ENCODE assay signal across 14 cellular contexts in genomic region chr1:2445162-2445822, GRCh38.
"Had no signal": no experiment of that assay in that cellular context is flagged by ENCODE, and none has a peak within 500 bp of the region (broad histone marks: within the 10 kb centered on the region; RNA-seq: fewer than 3 reads in every experiment).

No MANE protein-coding gene starts in this region.

- H3K9me3 ChIP-seq: gastroesophageal sphincter, pancreas, stomach had no signal

- H3K4me3 ChIP-seq: gastroesophageal sphincter, lung, pancreas, stomach had no signal

- DNase-seq: activated CD4-positive, alpha-beta T cell treated with anti-CD3 and anti-CD28 coated beads for 4 hours; activated CD8-positive, alpha-beta memory T cell treated with anti-CD3 and anti-CD28 coated beads, Interleukin-2, amount 50 U/mL, for 4 hours; activated CD8-positive, alpha-beta T cell treated with anti-CD3 and anti-CD28 coated beads, Interleukin-2, amount 10 ng/mL, durations not matched to agents 7 days and 5 days; activated effector memory CD4-positive, alpha-beta T cell treated with anti-CD3 and anti-CD28 coated beads, Interleukin-2, amount 50 U/mL, for 16 hours; activated T-cell treated with anti-CD3 and anti-CD28 coated beads, Interleukin-2, amount 50 U/mL, for 48 hours; amniotic stem cell; erythroblast; nephron progenitor cell; pancreas; stimulated activated CD4-positive, alpha-beta T cell treated with anti-CD3 and anti-CD28 coated beads, Interleukin-1b, Interleukin-23, amount 100 ng/mL, for 48 hours; stomach had no signal

- ATAC-seq: activated CD8-positive, alpha-beta T cell treated with anti-CD3 and anti-CD28 coated beads, Interleukin-2, amount 10 ng/mL, durations not matched to agents 7 days and 5 days; gastroesophageal sphincter; WTC11 had no signal

- H3K27ac ChIP-seq: gastroesophageal sphincter, pancreas, stomach had no signal

- H3K36me3 ChIP-seq: gastroesophageal sphincter, pancreas, stomach had no signal
